Comparison of ENCODE assay signal across 10 cellular contexts in the genomic region with DNA sequence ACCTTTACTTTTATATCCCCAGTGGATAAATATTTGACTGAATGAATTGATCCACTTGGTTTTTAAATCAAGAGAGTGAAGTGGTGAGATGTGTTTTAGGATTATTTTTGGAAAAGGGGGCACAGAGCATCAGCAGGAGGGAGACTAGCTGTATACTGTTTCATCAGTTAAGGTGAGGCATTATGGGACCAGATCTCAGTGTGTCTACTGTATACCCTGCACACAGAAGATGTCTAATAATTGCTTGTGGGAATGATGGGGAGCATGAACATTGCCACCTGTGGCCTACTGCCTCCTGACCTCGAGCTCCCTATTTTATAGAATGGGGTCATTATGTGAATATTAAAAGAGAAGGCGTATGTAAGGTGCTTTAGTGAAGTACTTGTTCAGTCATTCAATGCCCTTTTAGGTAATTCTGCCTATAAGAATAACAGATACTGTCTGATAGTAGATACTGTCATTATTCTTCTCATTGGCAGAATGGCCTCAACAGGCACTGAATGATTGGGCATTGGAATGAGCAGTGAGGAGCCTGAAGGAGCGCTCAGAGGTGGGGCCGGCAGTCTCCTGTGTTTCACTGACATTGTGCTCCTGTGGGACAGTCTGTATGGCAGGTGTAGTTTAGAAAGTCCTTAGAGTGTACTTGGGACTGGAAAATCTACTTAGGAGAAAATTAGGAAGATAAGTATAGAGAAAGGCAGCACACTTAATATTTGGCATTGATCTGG. TPM values are rescaled to one million over a fixed set of nuclear protein-coding genes. Genes with fewer than 3 reads are reported as not detected.
DNase-seq lines count a peak whose midpoint lies in the region; ATAC-seq and TF ChIP-seq lines count a peak whose summit lies in the region.
"Had no signal": no experiment of that assay in that cellular context is flagged by ENCODE, and none has a peak within 500 bp of the region (broad histone marks: within the 10 kb centered on the region; RNA-seq: fewer than 3 reads in every experiment).

No MANE protein-coding gene starts in this region.

- peak overlapping the region; percentile 79 to 94 (median 86) for H3K4me3 Mint-ChIP-seq in naive thymus-derived CD8-positive, alpha-beta T cell
- H3K4me3 Mint-ChIP-seq: endodermal cell, neural crest cell had no signal

- TF ChIP-seq CTCF in AG10803 (conservative IDR thresholded peaks at IDR 0.05; ENCODE audit: low read length), result no peak
- TF ChIP-seq CTCF in MM.1S (IDR thresholded peaks at IDR 0.05; ENCODE audit: low read length), result no peak
- no peak for TF ChIP-seq CTCF in coronary artery (IDR thresholded peaks at IDR 0.05)

- no peak overlapping the region for H2AFZ ChIP-seq in MM.1S (ENCODE audit: low read length)

- no peaks in the 10 kb centered on the region for H3K9me3 Mint-ChIP-seq in naive thymus-derived CD8-positive, alpha-beta T cell
- H3K9me3 Mint-ChIP-seq: endodermal cell, neural crest cell had no signal

- peaks cover 20% of the 10 kb centered on the region for H3K36me3 ChIP-seq in MM.1S (replicated peaks; ENCODE audit: insufficient read depth, low read length)

- no peaks in the 10 kb centered on the region for H3K9me3 ChIP-seq in MM.1S (replicated peaks; ENCODE audit: insufficient read depth, low read length)

- DNase-seq in AG10803 (ENCODE audit: low read depth) (no peak), MM.1S (no peak), coronary artery (ENCODE audit: low spot score) (no peak), MV-4-11 (lab: John Stamatoyannopoulos, UW) (no peak), anterior cingulate cortex (lab: John Stamatoyannopoulos, UW) (no peak)
- no peak for DNase-seq in naive thymus-derived CD8-positive, alpha-beta T cell
- no peak for DNase-seq in activated effector memory CD4-positive, alpha-beta T cell treated with anti-CD3 and anti-CD28 coated beads, Interleukin-2, amount 50 U/mL, for 16 hours
- DNase-seq: endodermal cell had no signal

- H3K4me3 ChIP-seq in AG10803 (ENCODE audit: low read length) (peak overlapping the region; percentile 65), MM.1S (ENCODE audit: low read length) (no peak overlapping the region), coronary artery (peak overlapping the region; percentile 67)

- H3K9me2 ChIP-seq in MM.1S (replicated peaks; ENCODE audit: insufficient read depth, low read length), result no peaks in the 10 kb centered on the region

- H3K27ac ChIP-seq in MM.1S (ENCODE audit: low read length) (peak overlapping the region; percentile 8; the same call in 1 of the 2 replicates), coronary artery (peak overlapping the region; percentile 32 to 63)

- no peak overlapping the region for H3K9ac ChIP-seq in MM.1S (ENCODE audit: low read length)

- peaks cover 36% of the 10 kb centered on the region for H3K4me1 ChIP-seq in MM.1S (ENCODE audit: low read length)

- 0 out of 2 replicates have a peak, but pooled peaks cover 8% of the 10 kb centered on the region for H4K20me1 ChIP-seq in MM.1S (ENCODE audit: insufficient read depth, low read length)

- ATAC-seq in naive thymus-derived CD8-positive, alpha-beta T cell, result no peak
- no peak for ATAC-seq in GM18520 (IDR thresholded peaks at IDR 0.05; ENCODE audit: unreplicated experiment)

- H3K36me3 Mint-ChIP-seq in naive thymus-derived CD8-positive, alpha-beta T cell, result peaks cover 4 to 91% (median 24%) of the 10 kb centered on the region in 3 donors

- peak overlapping the region; percentile 79 to 93 (median 88) for H3K27ac Mint-ChIP-seq in naive thymus-derived CD8-positive, alpha-beta T cell

- peaks cover 79% of the 10 kb centered on the region for H3K79me2 ChIP-seq in MM.1S (ENCODE audit: low read length)

- H3K4me1 Mint-ChIP-seq in naive thymus-derived CD8-positive, alpha-beta T cell, result peaks cover 36 to 58% (median 52%) of the 10 kb centered on the region in 4 donors
- H3K4me1 Mint-ChIP-seq: endodermal cell had no signal

- peaks cover 22% of the 10 kb centered on the region for H3F3A ChIP-seq in MM.1S (ENCODE audit: insufficient read depth, low read length)

- H3K27me3 ChIP-seq in MM.1S (replicated peaks; ENCODE audit: insufficient read depth, low read length), result no peaks in the 10 kb centered on the region

- peak overlapping the region; percentile 63 for H3K4me2 ChIP-seq in MM.1S (ENCODE audit: low read depth, low read length)

- no peaks in the 10 kb centered on the region for H3K27me3 Mint-ChIP-seq in naive thymus-derived CD8-positive, alpha-beta T cell

- POLR2A ChIA-PET in naive thymus-derived CD8-positive, alpha-beta T cell (lab: Charles Lee), result no interaction called here

RNA-seq across cellular contexts. Expression of a gene that starts 47.4 kb away (rescaled TPM):
- total RNA-seq in naive thymus-derived CD8-positive, alpha-beta T cell, result 10 to 100 TPM; 49.7 to 54.6 TPM
- polyA plus RNA-seq in naive thymus-derived CD8-positive, alpha-beta T cell, result 10 to 100 TPM; 49.3 to 59.7 (median 55.7) TPM

RNA-seq across cellular contexts. Expression of a gene that starts 49.2 kb away (rescaled TPM):
- total RNA-seq in naive thymus-derived CD8-positive, alpha-beta T cell, result 10 to 100 TPM; 82.2 to 85.4 TPM
- 10 to 100 TPM in 1 of 3 donors, 1 to 10 TPM in 2; 7.8 to 10.7 (median 10.0) TPM for polyA plus RNA-seq in naive thymus-derived CD8-positive, alpha-beta T cell
